Comparison of ENCODE assay signal across 8 cellular contexts in the genomic region with DNA sequence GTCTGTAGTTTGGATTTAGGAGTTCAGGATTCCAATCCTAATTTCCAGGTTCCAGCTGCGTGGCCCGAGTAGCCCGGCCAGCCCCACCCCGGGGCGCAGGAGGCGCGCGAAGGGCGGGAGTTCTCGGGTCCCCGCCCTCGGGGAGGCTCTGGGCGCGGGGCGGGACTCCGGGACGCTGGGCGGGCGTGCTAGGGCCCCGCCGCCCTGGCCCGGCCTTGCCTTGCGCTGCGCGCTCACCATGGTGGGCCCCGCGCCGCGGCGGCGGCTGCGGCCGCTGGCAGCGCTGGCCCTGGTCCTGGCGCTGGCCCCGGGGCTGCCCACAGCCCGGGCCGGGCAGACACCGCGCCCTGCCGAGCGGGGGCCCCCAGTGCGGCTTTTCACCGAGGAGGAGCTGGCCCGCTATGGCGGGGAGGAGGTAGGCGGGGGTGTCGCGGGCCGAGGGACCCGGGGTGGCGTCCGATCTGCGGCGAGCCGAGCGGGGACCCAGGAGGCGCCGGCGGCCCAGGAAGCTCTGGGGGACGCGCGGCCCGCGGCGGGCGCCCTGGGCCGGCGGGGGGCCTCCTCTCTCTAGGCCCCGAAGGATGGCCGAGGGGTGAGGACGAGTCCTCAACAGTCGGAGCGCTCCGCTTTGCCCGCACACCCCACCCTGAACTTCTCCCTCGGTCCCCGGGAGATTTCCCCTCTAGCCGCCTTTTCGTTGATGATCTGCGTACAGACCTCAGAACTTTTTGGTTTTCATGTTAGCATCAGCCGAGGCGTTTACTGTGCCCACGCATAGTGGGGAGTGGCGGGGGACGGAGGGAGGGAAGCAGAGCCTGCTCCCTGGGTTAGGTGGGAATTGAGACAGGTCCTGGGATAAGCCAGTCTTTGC. TPM values are rescaled to one million over a fixed set of nuclear protein-coding genes. Genes with fewer than 3 reads are reported as not detected.
DNase-seq lines count a peak whose midpoint lies in the region; ATAC-seq and TF ChIP-seq lines count a peak whose summit lies in the region.

NENF (plus strand) TSS at position 215 of the 871 bp plus-strand sequence; CDS start at position 239, 24 bp downstream.

- H3K4me1 ChIP-seq in A673 (ENCODE audit: insufficient read depth, low read length, poor library complexity, severe bottlenecking) = peaks cover 5% of the 10 kb centered on the region

- peak; percentile 94 for ATAC-seq in GM18519 (IDR thresholded peaks at IDR 0.05; ENCODE audit: low FRiP score, unreplicated experiment)
- ATAC-seq in HG03039 (IDR thresholded peaks at IDR 0.05; ENCODE audit: unreplicated experiment) = peak; percentile 98

- intact Hi-C loops in A673 (cut with micrococcal nuclease; ENCODE audit: unreplicated experiment) = no loop called here

- no peaks in the 10 kb centered on the region for H3K27me3 ChIP-seq in A673 (replicated peaks; ENCODE audit: insufficient read depth, low read depth, low read length, poor library complexity)
- H3K27me3 ChIP-seq in kidney epithelial cell (ENCODE audit: control insufficient read depth, insufficient read depth, low read length) = no peaks in the 10 kb centered on the region

- H3K9me3 ChIP-seq in A673 (ENCODE audit: low read depth, low read length, poor library complexity, severe bottlenecking) = no peaks in the 10 kb centered on the region

- CTCF ChIA-PET in A673 (lab: Charles Lee) = interaction anchor here (1.1 kb wide), 1 partner anchor 23 kb away, joined by 3 read pairs; no protein-coding TSS in a partner anchor

- BruUV-seq in A673 (replicated peaks; lab: Mats Ljungman, UMichigan) = no TSS peak

- peak; percentile 89 for DNase-seq in A673 (ENCODE audit: low spot score)
- DNase-seq in NCI-H2171 (lab: John Stamatoyannopoulos, UW) = peak; percentile 74
- peak; percentile 48 to 59 (median 54) for DNase-seq in activated CD4-positive, CD25-positive, alpha-beta regulatory T cell (lab: John Stamatoyannopoulos, UW)
- DNase-seq in cerebellar cortex (ENCODE audit: low spot score) = peak; percentile 67
- peak; percentile 35 for DNase-seq in kidney epithelial cell (ENCODE audit: low read depth)
- peak; percentile 87 for DNase-seq in stimulated activated CD4-positive, alpha-beta T cell treated with anti-CD3 and anti-CD28 coated beads, Interleukin-15, amount 100 ng/mL, for 24 hours

- H3K4me3 ChIP-seq in A673 (ENCODE audit: low read depth, low read length, poor library complexity, severe bottlenecking) (peak within 1 kb of the TSS; percentile 74), kidney epithelial cell (ENCODE audit: low read depth, low read length) (peak within 1 kb of the TSS; percentile 46)

- H3K27ac ChIP-seq in A673 (ENCODE audit: low read depth, low read length, poor library complexity, severe bottlenecking) = peak within 1 kb of the TSS; percentile 71

- POLR2A ChIA-PET in A673 (lab: Charles Lee; ENCODE audit: low non-redundant PET) = no interaction called here

- TF ChIP-seq CTCF in A673 (conservative IDR thresholded peaks at IDR 0.05; ENCODE audit: low read depth, low read length) = no peak
- no peak for TF ChIP-seq CTCF in kidney epithelial cell (IDR thresholded peaks at IDR 0.05; ENCODE audit: insufficient read depth, low read length, poor library complexity, severe bottlenecking)

- H3K36me3 ChIP-seq in A673 (ENCODE audit: insufficient read depth, low read length, poor library complexity, severe bottlenecking) (no peaks in the 10 kb centered on the region), kidney epithelial cell (ENCODE audit: control insufficient read depth, insufficient read depth, low read length) (no peaks in the 10 kb centered on the region)

RNA-seq across cellular contexts. Expression of gene NENF, which starts in this region (rescaled TPM):
- total RNA-seq in A673 (2021) (51.0 and 59.5 TPM in 2 replicates), kidney epithelial cell (35.8 and 36.0 TPM in 2 replicates)

Comparison
In these comparisons a context has a peak if more than half of its experiments do, and no peak if none do; other contexts are left out.
1. Peak in every context shown above with its lines: DNase-seq, ATAC-seq, H3K4me3 ChIP-seq and H3K27ac ChIP-seq.
2. DNase-seq: peak in every context shown above with its lines; median percentile 89 in A673; 87 in stimulated activated CD4-positive, alpha-beta T cell treated with anti-CD3 and anti-CD28 coated beads, Interleukin-15, amount 100 ng/mL, for 24 hours; 74 in NCI-H2171; 67 in cerebellar cortex; 54 in activated CD4-positive, CD25-positive, alpha-beta regulatory T cell; 35 in kidney epithelial cell.